8 cellular contexts compared by ENCODE assay signal in the genomic region with DNA sequence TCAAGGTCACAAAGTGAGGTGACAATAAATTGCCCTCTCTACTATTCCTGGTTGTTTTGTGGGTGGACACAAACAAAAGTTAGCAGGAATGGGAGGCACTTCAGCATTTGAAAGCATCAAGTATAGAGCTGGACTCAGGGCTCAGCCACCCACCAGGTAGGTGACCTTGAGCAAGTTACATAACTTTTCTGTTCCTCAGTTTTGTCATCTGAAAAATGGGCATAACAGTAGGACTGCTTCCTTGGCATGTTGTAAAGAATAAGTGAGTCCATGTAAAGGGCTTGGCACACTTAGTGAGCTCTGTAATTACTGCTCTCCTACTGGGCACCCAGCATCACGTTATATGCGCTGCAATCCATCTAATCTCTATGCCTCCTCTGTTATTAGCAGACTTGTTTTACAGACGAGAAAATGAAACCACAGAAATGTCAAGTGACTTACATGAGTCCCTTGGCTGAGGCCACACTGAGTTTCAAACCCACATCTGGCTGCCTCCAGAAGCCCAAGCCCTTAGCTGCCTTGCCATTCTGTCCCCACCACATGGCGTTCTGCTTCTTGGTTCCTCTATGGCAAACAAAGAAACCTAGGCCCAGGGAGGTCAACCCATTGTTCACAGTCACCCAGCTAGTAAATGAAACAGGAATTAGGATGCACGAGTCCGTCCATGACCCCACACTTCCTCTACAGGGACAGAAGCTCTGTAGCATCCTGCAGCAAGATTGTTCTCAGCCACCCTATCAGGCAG.
DNase-seq lines count a peak whose midpoint lies in the region; ATAC-seq and TF ChIP-seq lines count a peak whose summit lies in the region.

No MANE protein-coding gene starts in this region.

- H3K9me3 ChIP-seq in upper lobe of left lung (no peaks in the 10 kb centered on the region), gastrocnemius medialis (no peaks in the 10 kb centered on the region), psoas muscle (no peaks in the 10 kb centered on the region)

- H3K9me3 Mint-ChIP-seq in activated CD8-positive, alpha-beta memory T cell treated with anti-CD3 and anti-CD28 coated beads, Interleukin-2, amount 10 ng/mL, durations not matched to agents 7 days and 5 days (ENCODE audit: low read depth) = no peaks in the 10 kb centered on the region

- H3K27ac ChIP-seq in upper lobe of left lung (no peak overlapping the region), gastrocnemius medialis (no peak overlapping the region), psoas muscle (no peak overlapping the region)

- 74 to 77% methylated on average over 6 of the region's 6 CpGs for WGBS in upper lobe of left lung, 2 donors
- WGBS in psoas muscle, 3 donors = 71 to 78% (median 76%) methylated on average over 6 of the region's 6 CpGs

- no peak for TF ChIP-seq EP300 in upper lobe of left lung (IDR thresholded peaks at IDR 0.05)

- H3K36me3 Mint-ChIP-seq in activated CD8-positive, alpha-beta memory T cell treated with anti-CD3 and anti-CD28 coated beads, Interleukin-2, amount 10 ng/mL, durations not matched to agents 7 days and 5 days = no peaks in the 10 kb centered on the region

- H3K27ac Mint-ChIP-seq in activated CD8-positive, alpha-beta memory T cell treated with anti-CD3 and anti-CD28 coated beads, Interleukin-2, amount 10 ng/mL, durations not matched to agents 7 days and 5 days = peak overlapping the region; percentile 45

- in situ Hi-C loops in gastrocnemius medialis (cut with MboI; ENCODE audit: low sequenced_read_pairs in 4 of 4) = no loop called here

- DNase-seq in activated CD8-positive, alpha-beta memory T cell treated with anti-CD3 and anti-CD28 coated beads, Interleukin-2, amount 10 ng/mL, durations not matched to agents 7 days and 5 days = peak; percentile 50
- no peak for DNase-seq in activated CD8-positive, alpha-beta memory T cell treated with anti-CD3 and anti-CD28 coated beads, Interleukin-2, amount 50 U/mL, for 48 hours
- peak; percentile 6 for DNase-seq in NOMO-1 treated with dmso at 0.1 percent for 144 hours (lab: John Stamatoyannopoulos, UW; ENCODE audit: unreplicated experiment)
- DNase-seq in upper lobe of left lung = peak in 1 of 2 donors; percentile 49
- DNase-seq in gastrocnemius medialis = no peak
- no peak for DNase-seq in psoas muscle

- peaks cover 40% of the 10 kb centered on the region for H3K27me3 Mint-ChIP-seq in activated CD8-positive, alpha-beta memory T cell treated with anti-CD3 and anti-CD28 coated beads, Interleukin-2, amount 10 ng/mL, durations not matched to agents 7 days and 5 days

- intact Hi-C loops in gastrocnemius medialis (cut with DNase I; ENCODE audit: low total_unique reads) = no loop called here
- intact Hi-C loops in psoas muscle (cut with DNase I) = no loop called here

- H3K27me3 ChIP-seq in upper lobe of left lung (no peaks in the 10 kb centered on the region), gastrocnemius medialis (peaks cover 0 to 15% (median 2%) of the 10 kb centered on the region in 3 donors), psoas muscle (ENCODE audit: insufficient read depth in 3 of 3, low read length in 2 of 3) (peaks cover 0 to 23% (median 0%) of the 10 kb centered on the region in 3 donors)

- H3K36me3 ChIP-seq in upper lobe of left lung = no peaks in the 10 kb centered on the region
- H3K36me3 ChIP-seq in gastrocnemius medialis = no peaks in the 10 kb centered on the region
- H3K36me3 ChIP-seq in psoas muscle (ENCODE audit: insufficient read depth in 1 of 2, low read depth in 1 of 2) = no peaks in the 10 kb centered on the region

- peaks cover 29% of the 10 kb centered on the region for H3K4me1 Mint-ChIP-seq in activated CD8-positive, alpha-beta memory T cell treated with anti-CD3 and anti-CD28 coated beads, Interleukin-2, amount 10 ng/mL, durations not matched to agents 7 days and 5 days

- TF ChIP-seq POLR2A in upper lobe of left lung (IDR thresholded peaks at IDR 0.05) (no peak), gastrocnemius medialis (IDR thresholded peaks at IDR 0.05) (no peak)

- TF ChIP-seq CTCF in upper lobe of left lung (IDR thresholded peaks at IDR 0.05) (no peak), gastrocnemius medialis (IDR thresholded peaks at IDR 0.05 in 4 of 5, conservative IDR thresholded peaks at IDR 0.05 in 1 of 5) (no peak), psoas muscle (IDR thresholded peaks at IDR 0.05) (no peak)

- H3K4me1 ChIP-seq in upper lobe of left lung (peaks cover 0 to 7% (median 4%) of the 10 kb centered on the region in 4 donors), gastrocnemius medialis (no peaks in the 10 kb centered on the region), psoas muscle (no peaks in the 10 kb centered on the region)

- no peak overlapping the region for H3K4me3 Mint-ChIP-seq in activated CD8-positive, alpha-beta memory T cell treated with anti-CD3 and anti-CD28 coated beads, Interleukin-2, amount 10 ng/mL, durations not matched to agents 7 days and 5 days

- CTCF ChIA-PET in activated CD8-positive, alpha-beta memory T cell treated with anti-CD3 and anti-CD28 coated beads, Interleukin-2, amount 10 ng/mL, durations not matched to agents 7 days and 5 days (lab: Charles Lee) = no interaction called here

- peak; percentile 28 for ATAC-seq in activated CD8-positive, alpha-beta memory T cell treated with anti-CD3 and anti-CD28 coated beads, Interleukin-2, amount 10 ng/mL, durations not matched to agents 7 days and 5 days
- peak; percentile 70 for ATAC-seq in HG02938 (IDR thresholded peaks at IDR 0.05; ENCODE audit: unreplicated experiment)
- ATAC-seq in upper lobe of left lung (ENCODE audit: low FRiP score in 2 of 2) = peak; percentile 33 to 35
- ATAC-seq in gastrocnemius medialis = no peak
- ATAC-seq in SK-N-SH treated with all-trans-retinoic acid at 6 μM for 48 hours = no peak
- ATAC-seq in psoas muscle = no peak

- H3K4me3 ChIP-seq in upper lobe of left lung (no peak overlapping the region), gastrocnemius medialis (no peak overlapping the region), psoas muscle (no peak overlapping the region)

TF ChIP-seq in SK-N-SH treated with all-trans-retinoic acid at 6 μM for 48 hours, 23 proteins besides CTCF, POLR2A, EP300 and RAD21 (continues in another document):
- TF ChIP-seq ZNF565 (CRISPR knock-in tag; conservative IDR thresholded peaks at IDR 0.05; ENCODE audit: low read depth) (no peak), ESRRG (CRISPR knock-in tag; IDR thresholded peaks at IDR 0.05) (no peak), TCF4 (CRISPR knock-in tag; IDR thresholded peaks at IDR 0.05; ENCODE audit: borderline replicate concordance) (no peak), ZFP3 (CRISPR knock-in tag; IDR thresholded peaks at IDR 0.05) (no peak), ZNF70 (CRISPR knock-in tag; IDR thresholded peaks at IDR 0.05) (no peak), ISL1 (CRISPR knock-in tag; IDR thresholded peaks at IDR 0.05) (no peak), RARB (CRISPR knock-in tag; IDR thresholded peaks at IDR 0.05) (no peak), PPARA (CRISPR knock-in tag; IDR thresholded peaks at IDR 0.05; ENCODE audit: borderline replicate concordance) (no peak), ZC3H10 (CRISPR knock-in tag; IDR thresholded peaks at IDR 0.05) (no peak), BACH2 (CRISPR knock-in tag; IDR thresholded peaks at IDR 0.05; ENCODE audit: borderline replicate concordance) (no peak)
- TF ChIP-seq, protein P1, sequence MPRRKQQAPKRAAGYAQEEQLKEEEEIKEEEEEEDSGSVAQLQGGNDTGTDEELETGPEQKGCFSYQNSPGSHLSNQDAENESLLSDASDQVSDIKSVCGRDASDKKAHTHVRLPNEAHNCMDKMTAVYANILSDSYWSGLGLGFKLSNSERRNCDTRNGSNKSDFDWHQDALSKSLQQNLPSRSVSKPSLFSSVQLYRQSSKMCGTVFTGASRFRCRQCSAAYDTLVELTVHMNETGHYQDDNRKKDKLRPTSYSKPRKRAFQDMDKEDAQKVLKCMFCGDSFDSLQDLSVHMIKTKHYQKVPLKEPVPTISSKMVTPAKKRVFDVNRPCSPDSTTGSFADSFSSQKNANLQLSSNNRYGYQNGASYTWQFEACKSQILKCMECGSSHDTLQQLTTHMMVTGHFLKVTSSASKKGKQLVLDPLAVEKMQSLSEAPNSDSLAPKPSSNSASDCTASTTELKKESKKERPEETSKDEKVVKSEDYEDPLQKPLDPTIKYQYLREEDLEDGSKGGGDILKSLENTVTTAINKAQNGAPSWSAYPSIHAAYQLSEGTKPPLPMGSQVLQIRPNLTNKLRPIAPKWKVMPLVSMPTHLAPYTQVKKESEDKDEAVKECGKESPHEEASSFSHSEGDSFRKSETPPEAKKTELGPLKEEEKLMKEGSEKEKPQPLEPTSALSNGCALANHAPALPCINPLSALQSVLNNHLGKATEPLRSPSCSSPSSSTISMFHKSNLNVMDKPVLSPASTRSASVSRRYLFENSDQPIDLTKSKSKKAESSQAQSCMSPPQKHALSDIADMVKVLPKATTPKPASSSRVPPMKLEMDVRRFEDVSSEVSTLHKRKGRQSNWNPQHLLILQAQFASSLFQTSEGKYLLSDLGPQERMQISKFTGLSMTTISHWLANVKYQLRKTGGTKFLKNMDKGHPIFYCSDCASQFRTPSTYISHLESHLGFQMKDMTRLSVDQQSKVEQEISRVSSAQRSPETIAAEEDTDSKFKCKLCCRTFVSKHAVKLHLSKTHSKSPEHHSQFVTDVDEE (CRISPR knock-in tag; IDR thresholded peaks at IDR 0.05) = no peak
- TF ChIP-seq, protein P2, sequence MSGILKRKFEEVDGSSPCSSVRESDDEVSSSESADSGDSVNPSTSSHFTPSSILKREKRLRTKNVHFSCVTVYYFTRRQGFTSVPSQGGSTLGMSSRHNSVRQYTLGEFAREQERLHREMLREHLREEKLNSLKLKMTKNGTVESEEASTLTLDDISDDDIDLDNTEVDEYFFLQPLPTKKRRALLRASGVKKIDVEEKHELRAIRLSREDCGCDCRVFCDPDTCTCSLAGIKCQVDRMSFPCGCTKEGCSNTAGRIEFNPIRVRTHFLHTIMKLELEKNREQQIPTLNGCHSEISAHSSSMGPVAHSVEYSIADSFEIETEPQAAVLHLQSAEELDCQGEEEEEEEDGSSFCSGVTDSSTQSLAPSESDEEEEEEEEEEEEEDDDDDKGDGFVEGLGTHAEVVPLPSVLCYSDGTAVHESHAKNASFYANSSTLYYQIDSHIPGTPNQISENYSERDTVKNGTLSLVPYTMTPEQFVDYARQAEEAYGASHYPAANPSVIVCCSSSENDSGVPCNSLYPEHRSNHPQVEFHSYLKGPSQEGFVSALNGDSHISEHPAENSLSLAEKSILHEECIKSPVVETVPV (CRISPR knock-in tag; IDR thresholded peaks at IDR 0.05) = no peak

Comparison
In these comparisons a context has a peak if more than half of its experiments do, and no peak if none do; other contexts are left out.
1. DNase-seq: peak in activated CD8-positive, alpha-beta memory T cell treated with anti-CD3 and anti-CD28 coated beads, Interleukin-2, amount 10 ng/mL, durations not matched to agents 7 days and 5 days (single experiment) and NOMO-1 treated with dmso at 0.1 percent for 144 hours (single experiment); none in activated CD8-positive, alpha-beta memory T cell treated with anti-CD3 and anti-CD28 coated beads, Interleukin-2, amount 50 U/mL, for 48 hours (single experiment), gastrocnemius medialis (0 of 2) and psoas muscle (0 of 2).
2. ATAC-seq: peak in activated CD8-positive, alpha-beta memory T cell treated with anti-CD3 and anti-CD28 coated beads, Interleukin-2, amount 10 ng/mL, durations not matched to agents 7 days and 5 days (single experiment), HG02938 (single experiment) and upper lobe of left lung (2 of 2); none in gastrocnemius medialis (0 of 2), SK-N-SH treated with all-trans-retinoic acid at 6 μM for 48 hours (single experiment) and psoas muscle (0 of 4).